ENCODE assay signal across 18 cellular contexts in the genomic region with DNA sequence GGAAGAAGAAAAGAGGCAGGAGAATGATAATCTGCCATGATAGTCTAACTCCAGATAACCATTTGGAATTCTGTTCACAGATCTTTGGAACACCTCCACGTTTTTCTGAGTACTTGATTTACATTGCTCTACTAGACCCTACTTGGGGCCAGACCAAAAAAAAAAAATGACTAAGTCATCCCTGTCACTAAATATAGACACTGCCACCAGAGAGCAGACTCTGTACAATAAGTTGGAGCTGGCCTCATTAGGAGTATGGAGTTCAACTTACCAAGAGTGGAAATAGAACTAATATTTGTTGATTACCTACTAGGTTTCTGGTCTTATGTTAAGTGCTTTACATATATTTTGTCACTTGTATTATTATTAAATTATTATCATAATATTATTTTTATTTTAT.
DNase-seq lines count a peak whose midpoint lies in the region; ATAC-seq, FAIRE-seq and TF ChIP-seq lines count a peak whose summit lies in the region.
"Had no signal": no experiment of that assay in that cellular context is flagged by ENCODE, and none has a peak within 500 bp of the region (broad histone marks: within the 10 kb centered on the region; RNA-seq: fewer than 3 reads in every experiment).

No MANE protein-coding gene starts in this region.

- CTCF ChIA-PET in HCT116 (lab: Charles Lee): interaction anchor here (1.5 kb wide), 1 partner anchor 41 kb away, joined by 5 read pairs; no protein-coding TSS in a partner anchor
- CTCF ChIA-PET in K562 (lab: Yijun Ruan, JAX; ENCODE audit: low intra/inter-chr PET ratio): interaction anchor here (0.7 kb wide), 2 partner anchors 732 to 735 kb away, joined by 3 read pairs; no protein-coding TSS in a partner anchor

- H3K9me1 ChIP-seq in K562 (ENCODE audit: control insufficient read depth, insufficient read depth, low read length): no peaks in the 10 kb centered on the region

- WGBS in K562 (ENCODE audit: insufficient coverage, low coverage, missing lambda C conversion rate): 0% methylated on average over 1 of the region's 1 CpG

- RAD21 ChIA-PET in HCT116 (lab: Charles Lee; ENCODE audit: low non-redundant PET in 1 of 2, low total read pairs in 2 of 2, uncharacterized antibody in 2 of 2, unreplicated experiment in 2 of 2): no interaction called here

- H3K4me3 ChIP-seq in HCT116 (replicated peaks in 1 of 2; ENCODE audit: low read depth in 1 of 2, low read length in 2 of 2) (no peak overlapping the region), K562 (no peak overlapping the region)

- H3K9me3 ChIP-seq in HCT116 (ENCODE audit: control insufficient read depth in 1 of 2, insufficient read depth in 1 of 2, low read depth in 1 of 2, low read length in 2 of 2) (no peaks in the 10 kb centered on the region), K562 (replicated peaks; ENCODE audit: control insufficient read depth, insufficient read depth, low read depth, low read length) (no peaks in the 10 kb centered on the region)

- peaks cover 36% of the 10 kb centered on the region; the same call in 1 of the 2 replicates for H3K27me3 ChIP-seq in HCT116 (ENCODE audit: insufficient read depth, low read length)
- no peaks in the 10 kb centered on the region for H3K27me3 ChIP-seq in K562 (ENCODE audit: control insufficient read depth in 2 of 2, insufficient read depth in 2 of 2, low read length in 2 of 2)

- no peak overlapping the region for H2AFZ ChIP-seq in HCT116 (ENCODE audit: low read depth, low read length, poor library complexity, severe bottlenecking)
- no peak overlapping the region for H2AFZ ChIP-seq in K562 (ENCODE audit: low read depth, low read length)

- 0 out of 2 replicates have a peak, but pooled peaks have one; percentile 4 for TF ChIP-seq CTCF in C4-2B (conservative IDR thresholded peaks at IDR 0.05)
- peak in 1 of 3 experiments; percentile 25; a peak in 1 of 6 replicates for TF ChIP-seq CTCF in HCT116 (IDR thresholded peaks at IDR 0.05 in 2 of 3, conservative IDR thresholded peaks at IDR 0.05 in 1 of 3; ENCODE audit: borderline replicate concordance in 1 of 3, insufficient read depth in 1 of 3, low read depth in 2 of 3, low read length in 2 of 3)
- TF ChIP-seq CTCF in K562 (IDR thresholded peaks at IDR 0.05 in 2 of 3, conservative IDR thresholded peaks at IDR 0.05 in 1 of 3; ENCODE audit: insufficient read depth in 2 of 3, low read depth in 1 of 3, low read length in 3 of 3): peak in 2 of 3 experiments; percentile 19 to 44; a peak in 2 of 6 replicates

- H3K79me2 ChIP-seq in HCT116 (ENCODE audit: insufficient read depth, low read length) (no peaks in the 10 kb centered on the region), K562 (ENCODE audit: control insufficient read depth, insufficient read depth, low read length) (no peaks in the 10 kb centered on the region)

- intact Hi-C loops in HCT116 (cut with micrococcal nuclease) (no loop called here), K562 (cut with micrococcal nuclease) (no loop called here)

- H3K36me3 ChIP-seq in HCT116 (ENCODE audit: control insufficient read depth in 1 of 2, insufficient read depth in 2 of 2, low read length in 2 of 2) (no peaks in the 10 kb centered on the region), K562 (ENCODE audit: control insufficient read depth, insufficient read depth, low read length) (no peaks in the 10 kb centered on the region)

- no peak for ATAC-seq in HCT116
- ATAC-seq in K562: peak; percentile 76
- no peak for ATAC-seq in SK-N-SH treated with all-trans-retinoic acid at 6 μM for 48 hours
- no peak for ATAC-seq in GM18868 (IDR thresholded peaks at IDR 0.05; ENCODE audit: unreplicated experiment)
- ATAC-seq: HepG2 had no signal

- H3K27ac ChIP-seq in C4-2B (no peak overlapping the region), HCT116 (ENCODE audit: low read depth, low read length) (no peak overlapping the region), K562 (ENCODE audit: extremely low read depth, low read depth, low read length) (no peak overlapping the region)

- no peak overlapping the region for H3K4me2 ChIP-seq in HCT116 (ENCODE audit: low read length)
- H3K4me2 ChIP-seq in K562 (ENCODE audit: insufficient read depth, low read length): no peak overlapping the region

- in situ Hi-C loops in K562 (cut with MboI): no loop called here

- POLR2A ChIA-PET in HCT116 (lab: Charles Lee): no interaction called here
- POLR2A ChIA-PET in K562 (lab: Yijun Ruan, JAX): interaction anchor here (0.8 kb wide), 1 partner anchor 782 kb away, joined by 4 read pairs; no protein-coding TSS in a partner anchor

- H3K9ac ChIP-seq in HCT116 (ENCODE audit: low read length): no peak overlapping the region
- H3K9ac ChIP-seq in K562 (ENCODE audit: insufficient read depth in 1 of 2, low read depth in 2 of 2, low read length in 2 of 2): no peak overlapping the region

- DNase-seq in NCI-H82 (lab: John Stamatoyannopoulos, UW) (peak; percentile 11), NCI-H82 treated with DMSO at 0.1 percent for 48 hours (lab: John Stamatoyannopoulos, UW; ENCODE audit: unreplicated experiment) (no peak), HCT116 (ENCODE audit: low read depth, low spot score) (no peak), K562 (ENCODE audit: extremely low read depth in 1 of 4, low spot score in 3 of 4) (peak in 1 of 4 experiments; percentile 20), SHP77 (lab: John Stamatoyannopoulos, UW) (no peak)
- DNase-seq: ACHN; Calu3; CD4-positive, alpha-beta memory T cell; DMS79 treated with DMSO at 0.1 percent for 48 hours; GF-D8; GOT3; H7; KG1 had no signal

- no peaks in the 10 kb centered on the region for H3K9me2 ChIP-seq in HCT116 (ENCODE audit: insufficient read depth)

- BruUV-seq in HCT116 (replicated peaks; lab: Mats Ljungman, UMichigan) (no TSS peak), K562 (replicated peaks; lab: Mats Ljungman, UMichigan) (no TSS peak)

- no peaks in the 10 kb centered on the region for H4K20me1 ChIP-seq in HCT116 (ENCODE audit: insufficient read depth)
- peaks cover 4% of the 10 kb centered on the region; the same call in 1 of the 2 replicates for H4K20me1 ChIP-seq in K562 (replicated peaks; ENCODE audit: control insufficient read depth, insufficient read depth, low read length)

- H3K4me1 ChIP-seq in HCT116 (ENCODE audit: control insufficient read depth in 1 of 2, insufficient read depth in 2 of 2, low read length in 2 of 2) (0 out of 4 replicates have a peak, but pooled peaks cover 0 to 2% of the 10 kb centered on the region in 2 experiments), K562 (replicated peaks in 1 of 2; ENCODE audit: control insufficient read depth in 2 of 2, insufficient read depth in 2 of 2, low read length in 2 of 2) (no peaks in the 10 kb centered on the region)

- TF ChIP-seq POLR2A in HCT116 (IDR thresholded peaks at IDR 0.05; ENCODE audit: borderline replicate concordance, extremely low read depth, insufficient read depth, insufficient read length): no peak
- TF ChIP-seq POLR2A in K562 (conservative IDR thresholded peaks at IDR 0.05): no peak

- TF ChIP-seq EP300 in K562 (IDR thresholded peaks at IDR 0.05; ENCODE audit: low read length): no peak

- no peak for FAIRE-seq in K562 (lab: Jason Lieb, UNC)
- FAIRE-seq: A204.1, HepG2 had no signal

- TF ChIP-seq RAD21 in HCT116 (IDR thresholded peaks at IDR 0.05; ENCODE audit: low read depth) (peak; percentile 35), K562 (CRISPR knock-in tag; conservative IDR thresholded peaks at IDR 0.05 in 1 of 2, IDR thresholded peaks at IDR 0.05 in 1 of 2) (peak in 1 of 2 experiments; percentile 30; a peak in 2 of 4 replicates)

TF ChIP-seq in K562, 482 proteins besides CTCF, POLR2A, EP300 and RAD21 (continues in another document):
- TF ChIP-seq ZBTB8A (IDR thresholded peaks at IDR 0.05; ENCODE audit: partially characterized antibody) (no peak), PHF8 (IDR thresholded peaks at IDR 0.05; ENCODE audit: borderline replicate concordance, low read length) (no peak), ZNF24 (IDR thresholded peaks at IDR 0.05) (no peak), JUND (IDR thresholded peaks at IDR 0.05; ENCODE audit: borderline replicate concordance, low read depth, low read length) (no peak), JUND (tag; IDR thresholded peaks at IDR 0.05; ENCODE audit: borderline replicate concordance, low read depth, low read length) (no peak)
- TF ChIP-seq, protein P1, sequence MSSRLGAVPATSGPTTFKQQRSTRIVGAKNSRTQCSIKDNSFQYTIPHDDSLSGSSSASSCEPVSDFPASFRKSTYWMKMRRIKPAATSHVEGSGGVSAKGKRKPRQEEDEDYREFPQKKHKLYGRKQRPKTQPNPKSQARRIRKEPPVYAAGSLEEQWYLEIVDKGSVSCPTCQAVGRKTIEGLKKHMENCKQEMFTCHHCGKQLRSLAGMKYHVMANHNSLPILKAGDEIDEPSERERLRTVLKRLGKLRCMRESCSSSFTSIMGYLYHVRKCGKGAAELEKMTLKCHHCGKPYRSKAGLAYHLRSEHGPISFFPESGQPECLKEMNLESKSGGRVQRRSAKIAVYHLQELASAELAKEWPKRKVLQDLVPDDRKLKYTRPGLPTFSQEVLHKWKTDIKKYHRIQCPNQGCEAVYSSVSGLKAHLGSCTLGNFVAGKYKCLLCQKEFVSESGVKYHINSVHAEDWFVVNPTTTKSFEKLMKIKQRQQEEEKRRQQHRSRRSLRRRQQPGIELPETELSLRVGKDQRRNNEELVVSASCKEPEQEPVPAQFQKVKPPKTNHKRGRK (tag; IDR thresholded peaks at IDR 0.05): peak; percentile 5; the same call in 1 of the 2 replicates

TF ChIP-seq in SK-N-SH treated with all-trans-retinoic acid at 6 μM for 48 hours, 23 proteins besides CTCF, POLR2A, EP300 and RAD21:
- TF ChIP-seq, protein P2, sequence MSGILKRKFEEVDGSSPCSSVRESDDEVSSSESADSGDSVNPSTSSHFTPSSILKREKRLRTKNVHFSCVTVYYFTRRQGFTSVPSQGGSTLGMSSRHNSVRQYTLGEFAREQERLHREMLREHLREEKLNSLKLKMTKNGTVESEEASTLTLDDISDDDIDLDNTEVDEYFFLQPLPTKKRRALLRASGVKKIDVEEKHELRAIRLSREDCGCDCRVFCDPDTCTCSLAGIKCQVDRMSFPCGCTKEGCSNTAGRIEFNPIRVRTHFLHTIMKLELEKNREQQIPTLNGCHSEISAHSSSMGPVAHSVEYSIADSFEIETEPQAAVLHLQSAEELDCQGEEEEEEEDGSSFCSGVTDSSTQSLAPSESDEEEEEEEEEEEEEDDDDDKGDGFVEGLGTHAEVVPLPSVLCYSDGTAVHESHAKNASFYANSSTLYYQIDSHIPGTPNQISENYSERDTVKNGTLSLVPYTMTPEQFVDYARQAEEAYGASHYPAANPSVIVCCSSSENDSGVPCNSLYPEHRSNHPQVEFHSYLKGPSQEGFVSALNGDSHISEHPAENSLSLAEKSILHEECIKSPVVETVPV (CRISPR knock-in tag; IDR thresholded peaks at IDR 0.05): no peak
